8 cellular contexts compared by ENCODE assay signal in genomic region chr1:121097867-121098215, GRCh38.
DNase-seq lines count a peak whose midpoint lies in the region; ATAC-seq and TF ChIP-seq lines count a peak whose summit lies in the region.
"Not testable (repeated sequence)": the region's sequence is repeated elsewhere in the genome, so short reads cannot be mapped to it uniquely, and the experiment has no call there.

No MANE protein-coding gene starts in this region.

- not testable (repeated sequence) for TF ChIP-seq CTCF in CD4-positive, alpha-beta T cell (IDR thresholded peaks at IDR 0.05); brain (conservative IDR thresholded peaks at IDR 0.05); cardiac muscle cell (IDR thresholded peaks at IDR 0.05; ENCODE audit: low read depth, low read length); mucosa of descending colon (IDR thresholded peaks at IDR 0.05)
- peak; percentile 36 for TF ChIP-seq CTCF in RWPE2 (IDR thresholded peaks at IDR 0.05; ENCODE audit: poor library complexity, severe bottlenecking)

- H3K4me1 ChIP-seq in HUES48 (ENCODE audit: control insufficient read depth, insufficient read depth, low read length); RWPE2 (ENCODE audit: insufficient read depth, poor library complexity, severe bottlenecking); cardiac muscle cell (ENCODE audit: low read depth); mucosa of descending colon (ENCODE audit: low read depth): not testable (repeated sequence)

- ATAC-seq in CD4-positive, alpha-beta T cell (ENCODE audit: poor library complexity), result peak; percentile 4
- ATAC-seq in GM21390 (IDR thresholded peaks at IDR 0.05; ENCODE audit: unreplicated experiment) (peak; percentile 6), RWPE2 (ENCODE audit: low read depth) (peak; percentile 55), mucosa of descending colon (peak; percentile 37)
- ATAC-seq in stimulated activated naive B cell treated with anti-CD40 and anti-IgM and Interleukin-4, amounts not matched to agents 10 μg/mL and 1 μg/mL and 100 μg/mL, for 72 hours (replicated peaks), result not testable (repeated sequence)

- H3K27ac Mint-ChIP-seq in CD4-positive, alpha-beta T cell; brain; stimulated activated naive B cell treated with anti-CD40 and anti-IgM and Interleukin-4, amounts not matched to agents 10 μg/mL and 1 μg/mL and 100 μg/mL, for 72 hours: not testable (repeated sequence)

- peak in 5 of 10 experiments; percentile 0 to 33 (median 1) for DNase-seq in CD4-positive, alpha-beta T cell
- DNase-seq in RWPE2 (ENCODE audit: low spot score), result not testable (repeated sequence)
- DNase-seq in cardiac muscle cell (ENCODE audit: low read depth in 1 of 2, low spot score in 1 of 2) (peak in 1 of 2 donors; percentile 3), mucosa of descending colon (peak in 1 of 3 donors; percentile 50)
- DNase-seq in stimulated activated naive B cell treated with anti-CD40 and anti-IgM and Interleukin-4, amounts not matched to agents 10 μg/mL and 1 μg/mL and 100 μg/mL, for 72 hours, result peak; percentile 7

- H3K36me3 Mint-ChIP-seq in CD4-positive, alpha-beta T cell (ENCODE audit: low read depth); brain; stimulated activated naive B cell treated with anti-CD40 and anti-IgM and Interleukin-4, amounts not matched to agents 10 μg/mL and 1 μg/mL and 100 μg/mL, for 72 hours: not testable (repeated sequence)

- H3K9ac ChIP-seq in HUES48 (ENCODE audit: low read depth, low read length), result not testable (repeated sequence)

- H3K9me3 ChIP-seq in CD4-positive, alpha-beta T cell (ENCODE audit: control insufficient read depth, low read length); HUES48 (ENCODE audit: control insufficient read depth, insufficient read depth, low read length); RWPE2 (ENCODE audit: severe bottlenecking); cardiac muscle cell (ENCODE audit: low read depth); mucosa of descending colon: not testable (repeated sequence)

- not testable (repeated sequence) for H3K27me3 Mint-ChIP-seq in CD4-positive, alpha-beta T cell; brain; stimulated activated naive B cell treated with anti-CD40 and anti-IgM and Interleukin-4, amounts not matched to agents 10 μg/mL and 1 μg/mL and 100 μg/mL, for 72 hours

- CTCF ChIA-PET in CD4-positive, alpha-beta T cell (lab: Charles Lee), result interaction anchor here (1.0 kb wide), 1 partner anchor 1959 kb away, joined by 3 read pairs; no protein-coding TSS in a partner anchor

- H3K27ac ChIP-seq in CD4-positive, alpha-beta T cell (ENCODE audit: low read depth, low read length); HUES48 (ENCODE audit: low read depth, low read length); RWPE2 (ENCODE audit: poor library complexity, severe bottlenecking); cardiac muscle cell: not testable (repeated sequence)

- not testable (repeated sequence) for H3K4me3 Mint-ChIP-seq in CD4-positive, alpha-beta T cell
- H3K4me3 Mint-ChIP-seq in brain, result peak overlapping the region; percentile 52 to 77 (median 64)
- H3K4me3 Mint-ChIP-seq in stimulated activated naive B cell treated with anti-CD40 and anti-IgM and Interleukin-4, amounts not matched to agents 10 μg/mL and 1 μg/mL and 100 μg/mL, for 72 hours, result peak overlapping the region in 1 of 2 donors; percentile 71

- not testable (repeated sequence) for H3K36me3 ChIP-seq in HUES48 (ENCODE audit: control insufficient read depth, insufficient read depth, low read length); RWPE2 (ENCODE audit: low read depth); cardiac muscle cell; mucosa of descending colon (ENCODE audit: low read depth)

- H3K27me3 ChIP-seq in CD4-positive, alpha-beta T cell (ENCODE audit: control insufficient read depth, insufficient read depth, low read length); HUES48 (ENCODE audit: control insufficient read depth, insufficient read depth, low read length); RWPE2 (ENCODE audit: insufficient read depth, poor library complexity, severe bottlenecking); cardiac muscle cell: not testable (repeated sequence)

- intact Hi-C loops in CD4-positive, alpha-beta T cell (cut with DNase I, micrococcal nuclease); mucosa of descending colon (cut with DNase I, micrococcal nuclease): not testable (repeated sequence)

- POLR2A ChIA-PET in CD4-positive, alpha-beta T cell (lab: Charles Lee), result not testable (repeated sequence)

- H3K4me1 Mint-ChIP-seq in CD4-positive, alpha-beta T cell (ENCODE audit: low read depth); brain; stimulated activated naive B cell treated with anti-CD40 and anti-IgM and Interleukin-4, amounts not matched to agents 10 μg/mL and 1 μg/mL and 100 μg/mL, for 72 hours: not testable (repeated sequence)

- H3K9me3 Mint-ChIP-seq in CD4-positive, alpha-beta T cell; brain; stimulated activated naive B cell treated with anti-CD40 and anti-IgM and Interleukin-4, amounts not matched to agents 10 μg/mL and 1 μg/mL and 100 μg/mL, for 72 hours: not testable (repeated sequence)

- H3K4me3 ChIP-seq in HUES48 (ENCODE audit: low read depth, low read length) (peak overlapping the region; percentile 57; the same call in 1 of the 2 replicates), RWPE2 (ENCODE audit: severe bottlenecking) (peak overlapping the region; percentile 31), cardiac muscle cell (peak overlapping the region; percentile 24)
- not testable (repeated sequence) for H3K4me3 ChIP-seq in mucosa of descending colon
